1 cellular context compared by ENCODE assay signal in genomic region chr10:99537381-99538286, GRCh38.
TF ChIP-seq lines count a peak whose summit lies in the region.

No MANE protein-coding gene starts in this region.

TF ChIP-seq in HepG2, 621 proteins besides CTCF, POLR2A, EP300 and RAD21:
- TF ChIP-seq ZNF143 (CRISPR knock-in tag; IDR thresholded peaks at IDR 0.05) (no peak), ZNF496 (CRISPR knock-in tag; IDR thresholded peaks at IDR 0.05; ENCODE audit: insufficient replicate concordance) (no peak), ZNF367 (CRISPR knock-in tag; IDR thresholded peaks at IDR 0.05; ENCODE audit: borderline replicate concordance) (no peak), EZH2 (conservative IDR thresholded peaks at IDR 0.05; ENCODE audit: low read depth, low read length) (peak; percentile 62; the same call in 1 of the 2 replicates), ZNF318 (CRISPR knock-in tag; IDR thresholded peaks at IDR 0.05) (no peak)
